8 cellular contexts compared by ENCODE assay signal in genomic region chr1:179083533-179083932, GRCh38. TPM values are rescaled to one million over a fixed set of nuclear protein-coding genes. Genes with fewer than 3 reads are reported as not detected.
A peak's percentile ranks its signal among the peaks of the same experiment; 100 is the strongest.
DNase-seq lines count a peak whose midpoint lies in the region; ATAC-seq and TF ChIP-seq lines count a peak whose summit lies in the region.

No MANE protein-coding gene starts in this region.

- H3K9ac ChIP-seq in DND-41 (ENCODE audit: low read depth, low read length) (peak overlapping the region; percentile 98; the same call in 1 of the 2 replicates), mucosa of stomach (ENCODE audit: low read length) (peak overlapping the region; percentile 34), endodermal cell (ENCODE audit: extremely low read depth, low read length, poor library complexity, severe bottlenecking) (no peak overlapping the region)

- H3K4me3 ChIP-seq in DND-41 (ENCODE audit: low read depth in 1 of 2, low read length in 2 of 2) (peak overlapping the region in 1 of 2 experiments; percentile 91; a peak in 1 of 4 replicates), mucosa of stomach (ENCODE audit: low read length) (no peak overlapping the region), endodermal cell (ENCODE audit: low read length) (no peak overlapping the region)

- H3K9me3 Mint-ChIP-seq in T-helper 2 cell treated with Interferon-gamma antibody and Interleukin-4, amounts not matched to agents 5 μg/mL and 100 μg/mL, for 36 hours: no peaks in the 10 kb centered on the region
- H3K9me3 Mint-ChIP-seq in endodermal cell: no peaks in the 10 kb centered on the region

- H3K36me3 ChIP-seq in DND-41 (ENCODE audit: insufficient read depth, low read length) (peaks cover 43% of the 10 kb centered on the region), mucosa of stomach (ENCODE audit: control insufficient read depth, insufficient read depth, low read length) (no peaks in the 10 kb centered on the region), endodermal cell (ENCODE audit: control insufficient read depth, insufficient read depth, low read length) (peaks cover 7% of the 10 kb centered on the region)

- DNase-seq in DND-41 (no peak), endodermal cell (no peak)
- DNase-seq in T-helper 2 cell treated with Interferon-gamma antibody and Interleukin-4, amounts not matched to agents 5 μg/mL and 100 μg/mL, for 36 hours (ENCODE audit: low spot score): no peak

- H3K27me3 Mint-ChIP-seq in T-helper 2 cell treated with Interferon-gamma antibody and Interleukin-4, amounts not matched to agents 5 μg/mL and 100 μg/mL, for 36 hours (ENCODE audit: low read depth): no peaks in the 10 kb centered on the region
- no peaks in the 10 kb centered on the region for H3K27me3 Mint-ChIP-seq in endodermal cell (ENCODE audit: insufficient read depth)

- WGBS in endodermal cell (ENCODE audit: insufficient coverage in 1 of 2, insufficient read length in 1 of 2), 2 experiments: 88 to 94% methylated on average over 4 to 8 of the region's 8 CpGs

- H3K4me3 Mint-ChIP-seq in T-helper 2 cell treated with Interferon-gamma antibody and Interleukin-4, amounts not matched to agents 5 μg/mL and 100 μg/mL, for 36 hours: peak overlapping the region; percentile 99
- no peak overlapping the region for H3K4me3 Mint-ChIP-seq in endodermal cell

- peak overlapping the region; percentile 65 for H3K27ac Mint-ChIP-seq in T-helper 2 cell treated with Interferon-gamma antibody and Interleukin-4, amounts not matched to agents 5 μg/mL and 100 μg/mL, for 36 hours
- no peak overlapping the region for H3K27ac Mint-ChIP-seq in endodermal cell

- peaks cover 44% of the 10 kb centered on the region for H3K4me1 ChIP-seq in DND-41 (ENCODE audit: insufficient read depth, low read length)
- peaks cover 23% of the 10 kb centered on the region for H3K4me1 ChIP-seq in mucosa of stomach (ENCODE audit: control insufficient read depth, insufficient read depth, low read length)
- H3K4me1 ChIP-seq in endodermal cell (ENCODE audit: control insufficient read depth, insufficient read depth, low read length): peaks cover 5% of the 10 kb centered on the region

- peaks cover 28% of the 10 kb centered on the region for H4K20me1 ChIP-seq in DND-41 (ENCODE audit: insufficient read depth, low read length)

- TF ChIP-seq CTCF in DND-41 (IDR thresholded peaks at IDR 0.05; ENCODE audit: borderline replicate concordance, extremely low read depth, low read length, poor library complexity, severe bottlenecking) (no peak), endodermal cell (conservative IDR thresholded peaks at IDR 0.05) (no peak)

- peaks cover 20% of the 10 kb centered on the region for H3K36me3 Mint-ChIP-seq in T-helper 2 cell treated with Interferon-gamma antibody and Interleukin-4, amounts not matched to agents 5 μg/mL and 100 μg/mL, for 36 hours (ENCODE audit: low read depth)
- peaks cover 14% of the 10 kb centered on the region for H3K36me3 Mint-ChIP-seq in endodermal cell (ENCODE audit: low read depth)

- H3K4me2 ChIP-seq in DND-41 (ENCODE audit: insufficient read depth, low read length): peak overlapping the region; percentile 98

- no peak overlapping the region for H2AFZ ChIP-seq in DND-41 (ENCODE audit: low read depth, low read length)

- no peak for ATAC-seq in DND-41 (ENCODE audit: insufficient read depth, low read depth)
- ATAC-seq in GM19351 (IDR thresholded peaks at IDR 0.05; ENCODE audit: unreplicated experiment): peak; percentile 14
- no peak for ATAC-seq in GM21360 (IDR thresholded peaks at IDR 0.05; ENCODE audit: unreplicated experiment)
- no peak for ATAC-seq in HG03565 (IDR thresholded peaks at IDR 0.05; ENCODE audit: unreplicated experiment)
- ATAC-seq in HG02610 (IDR thresholded peaks at IDR 0.05; ENCODE audit: unreplicated experiment): no peak

- H3K27me3 ChIP-seq in DND-41 (ENCODE audit: insufficient read depth, low read length, poor library complexity): no peaks in the 10 kb centered on the region
- H3K27me3 ChIP-seq in mucosa of stomach (ENCODE audit: control insufficient read depth, insufficient read depth, low read length): no peaks in the 10 kb centered on the region
- H3K27me3 ChIP-seq in endodermal cell (ENCODE audit: control insufficient read depth, insufficient read depth, low read length, poor library complexity, severe bottlenecking): no peaks in the 10 kb centered on the region

- H3K27ac ChIP-seq in DND-41 (ENCODE audit: low read length): 0 out of 2 replicates have a peak overlapping the region, but pooled peaks have one; percentile 17
- H3K27ac ChIP-seq in endodermal cell (ENCODE audit: low read depth, low read length): no peak overlapping the region

- peaks cover 51% of the 10 kb centered on the region for H3K79me2 ChIP-seq in DND-41 (ENCODE audit: insufficient read depth, low read length)

- H3K9me3 ChIP-seq in DND-41 (ENCODE audit: insufficient read depth, low read length, severe bottlenecking): no peaks in the 10 kb centered on the region
- H3K9me3 ChIP-seq in mucosa of stomach (ENCODE audit: control insufficient read depth, low read length): no peaks in the 10 kb centered on the region
- no peaks in the 10 kb centered on the region for H3K9me3 ChIP-seq in endodermal cell (ENCODE audit: control insufficient read depth, low read length)

- H3K4me1 Mint-ChIP-seq in T-helper 2 cell treated with Interferon-gamma antibody and Interleukin-4, amounts not matched to agents 5 μg/mL and 100 μg/mL, for 36 hours (ENCODE audit: low read depth): peaks cover 16% of the 10 kb centered on the region
- peaks cover 25% of the 10 kb centered on the region for H3K4me1 Mint-ChIP-seq in endodermal cell

RNA-seq across cellular contexts. Expression of gene TOR3A, which starts 1.7 kb away (rescaled TPM):
- 10 to 100 TPM; 23.4 to 24.7 TPM for total RNA-seq in endodermal cell
- polyA plus RNA-seq in endodermal cell (2013, experiment 1 of 2): 13.7 TPM
- polyA plus RNA-seq in endodermal cell (2013, experiment 2 of 2): 11.6 TPM

RNA-seq across cellular contexts. Expression of gene FAM20B, which starts 57.8 kb away (rescaled TPM):
- 10 to 100 TPM; 47.7 to 52.4 TPM for total RNA-seq in endodermal cell
- 30.8 TPM for polyA plus RNA-seq in endodermal cell (2013, experiment 1 of 2)
- 29.6 TPM for polyA plus RNA-seq in endodermal cell (2013, experiment 2 of 2)
